9 cellular contexts compared by ENCODE assay signal in genomic region chr7:44491229-44491628, GRCh38. TPM values are rescaled to one million over a fixed set of nuclear protein-coding genes. Genes with fewer than 3 reads are reported as not detected.
DNase-seq lines count a peak whose midpoint lies in the region; FAIRE-seq and TF ChIP-seq lines count a peak whose summit lies in the region.
"Had no signal": no experiment of that assay in that cellular context is flagged by ENCODE, and none has a peak within 500 bp of the region (broad histone marks: within the 10 kb centered on the region; RNA-seq: fewer than 3 reads in every experiment).

No MANE protein-coding gene starts in this region.

- H3K9ac ChIP-seq in OCI-LY1 (ENCODE audit: low read length) = peak overlapping the region; percentile 74
- peak overlapping the region; percentile 58 to 94 (median 90); a peak in 6 of 7 replicates for H3K9ac ChIP-seq in H1 (replicated peaks in 1 of 4; ENCODE audit: extremely low read depth in 1 of 4, low read depth in 3 of 4, low read length in 3 of 4)

- H3K14ac ChIP-seq in H1 (ENCODE audit: insufficient read length) = no peak overlapping the region

- H2BK12ac ChIP-seq in H1 (ENCODE audit: low read depth, low read length) = no peak overlapping the region

- H3K27me3 Mint-ChIP-seq in CD8-positive, alpha-beta memory T cell = peaks cover 4 to 11% of the 10 kb centered on the region in 2 donors

- no peaks in the 10 kb centered on the region for H3K9me3 ChIP-seq in CD8-positive, alpha-beta memory T cell (ENCODE audit: low read length)
- H3K9me3 ChIP-seq in OCI-LY1 (ENCODE audit: low read length) = no peaks in the 10 kb centered on the region
- H3K9me3 ChIP-seq in H1 (ENCODE audit: insufficient read depth in 2 of 2, low read depth in 1 of 2, low read length in 1 of 2) = no peaks in the 10 kb centered on the region
- no peaks in the 10 kb centered on the region for H3K9me3 ChIP-seq in neutrophil

- peaks cover 36% of the 10 kb centered on the region for H3K4me1 ChIP-seq in CD8-positive, alpha-beta memory T cell (ENCODE audit: insufficient read depth, low read length)
- peaks cover 30% of the 10 kb centered on the region for H3K4me1 ChIP-seq in OCI-LY1 (ENCODE audit: insufficient read depth, low read length, severe bottlenecking)
- peaks cover 0 to 5% (median 1%) of the 10 kb centered on the region in 4 experiments; a peak in 2 of 7 replicates for H3K4me1 ChIP-seq in H1 (replicated peaks in 1 of 4; ENCODE audit: control insufficient read depth in 3 of 4, insufficient read depth in 4 of 4, low read length in 3 of 4)
- peaks cover 22 to 23% of the 10 kb centered on the region in 2 experiments for H3K4me1 ChIP-seq in neutrophil (ENCODE audit: control insufficient read depth in 1 of 2, insufficient read depth in 1 of 2, low read depth in 1 of 2, low read length in 1 of 2)

- H2AFZ ChIP-seq in OCI-LY1 (ENCODE audit: low read length) (peak overlapping the region; percentile 73; the same call in 1 of the 2 replicates), H1 (ENCODE audit: low read length) (peak overlapping the region; percentile 67; the same call in 1 of the 2 replicates)

- H3K4me3 ChIP-seq in CD8-positive, alpha-beta memory T cell (ENCODE audit: low read length) = peak overlapping the region; percentile 65
- H3K4me3 ChIP-seq in OCI-LY1 (ENCODE audit: low read depth, low read length, poor library complexity, severe bottlenecking) = peak overlapping the region; percentile 75
- H3K4me3 ChIP-seq in H1 (ENCODE audit: extremely low read depth in 1 of 4, insufficient read depth in 2 of 4, low read depth in 3 of 4, low read length in 4 of 4) = peak overlapping the region; percentile 91 to 96 (median 94)
- peak overlapping the region; percentile 75 to 94 for H3K4me3 ChIP-seq in neutrophil (ENCODE audit: low read depth in 1 of 2, low read length in 1 of 2)

- no peak for TF ChIP-seq POLR2A in H1 (IDR thresholded peaks at IDR 0.05; ENCODE audit: control extremely low read depth in 1 of 2, low read depth in 2 of 2, low read length in 2 of 2)

- no peak overlapping the region; the same call in 1 of the 2 replicates for H2BK5ac ChIP-seq in H1 (ENCODE audit: low read depth, low read length)

- H2BK15ac ChIP-seq in H1 (ENCODE audit: low read length) = no peak overlapping the region

- H3K79me2 ChIP-seq in OCI-LY1 (ENCODE audit: insufficient read depth, low read length) (peaks cover 34% of the 10 kb centered on the region), H1 (ENCODE audit: control insufficient read depth in 1 of 2, insufficient read depth in 2 of 2, low read length in 2 of 2) (peaks cover 9 to 35% of the 10 kb centered on the region in 2 experiments)

- H3K4me1 Mint-ChIP-seq in CD8-positive, alpha-beta memory T cell = peaks cover 36 to 42% (median 42%) of the 10 kb centered on the region in 3 donors

- H4K20me1 ChIP-seq in OCI-LY1 (ENCODE audit: insufficient read depth, low read length) = no peaks in the 10 kb centered on the region
- H4K20me1 ChIP-seq in H1 (replicated peaks in 1 of 2; ENCODE audit: control insufficient read depth in 1 of 2, insufficient read depth in 2 of 2, low read length in 2 of 2) = peaks cover 4 to 6% of the 10 kb centered on the region in 2 experiments

- no peak overlapping the region for H4K91ac ChIP-seq in H1 (replicated peaks; ENCODE audit: insufficient read length, low read length)

- H3K79me1 ChIP-seq in H1 (ENCODE audit: low read depth, low read length) = peaks cover 11% of the 10 kb centered on the region; the same call in 1 of the 2 replicates

- FAIRE-seq in H1 (lab: Jason Lieb, UNC) = no peak
- FAIRE-seq: TTC549 had no signal

- TF ChIP-seq RAD21 in H1 (IDR thresholded peaks at IDR 0.05 in 1 of 2, conservative IDR thresholded peaks at IDR 0.05 in 1 of 2; ENCODE audit: low read depth in 2 of 2, low read length in 2 of 2) = no peak

- peaks cover 0 to 18% (median 7%) of the 10 kb centered on the region in 3 donors for H3K36me3 Mint-ChIP-seq in CD8-positive, alpha-beta memory T cell

- no peak overlapping the region for H2BK20ac ChIP-seq in H1 (ENCODE audit: low read length)

- H3K4ac ChIP-seq in H1 (replicated peaks; ENCODE audit: insufficient read length, low read depth, low read length) = no peak overlapping the region

- 0 out of 2 replicates have a peak, but pooled peaks cover 7% of the 10 kb centered on the region for H3K23me2 ChIP-seq in H1 (ENCODE audit: low read depth, low read length)

- H2AK5ac ChIP-seq in H1 (ENCODE audit: low read depth, low read length) = no peak overlapping the region

- H3K23ac ChIP-seq in H1 (ENCODE audit: insufficient read length) = no peak overlapping the region

- no peaks in the 10 kb centered on the region for H3F3A ChIP-seq in OCI-LY1 (ENCODE audit: insufficient read depth, low read length)

- peak overlapping the region; percentile 99 for H3K27ac ChIP-seq in CD8-positive, alpha-beta memory T cell (ENCODE audit: low read depth, low read length)
- peak overlapping the region; percentile 87 for H3K27ac ChIP-seq in OCI-LY1 (ENCODE audit: low read depth, low read length, poor library complexity, severe bottlenecking)
- H3K27ac ChIP-seq in H1 (ENCODE audit: low read depth, low read length) = peak overlapping the region; percentile 91; the same call in 1 of the 2 replicates
- peak overlapping the region; percentile 90 for H3K27ac ChIP-seq in neutrophil

- H3K4me2 ChIP-seq in OCI-LY1 (ENCODE audit: low read length) (peak overlapping the region; percentile 80), H1 (ENCODE audit: insufficient read depth in 1 of 2, low read depth in 2 of 2, low read length in 2 of 2) (peak overlapping the region; percentile 72 to 76)

- CTCF ChIA-PET in CD8-positive, alpha-beta memory T cell (lab: Charles Lee) = interaction anchor here (1.1 to 2.9 kb wide), 4 partner anchors 63 to 428 kb away, joined by 3 to 13 read pairs (median 3); no protein-coding TSS in a partner anchor
- CTCF ChIA-PET in H1 (lab: Charles Lee; ENCODE audit: partially characterized antibody) = interaction anchor here (1.7 to 6.5 kb wide), 2 partner anchors 74 to 183 kb away, joined by 4 to 30 read pairs; no protein-coding TSS in a partner anchor

- no peak for TF ChIP-seq EP300 in H1 (IDR thresholded peaks at IDR 0.05; ENCODE audit: borderline replicate concordance in 1 of 2, low read depth in 2 of 2, low read length in 2 of 2)

- H3K27ac Mint-ChIP-seq in CD8-positive, alpha-beta memory T cell = peak overlapping the region; percentile 90 to 99 (median 93)

- TF ChIP-seq CTCF in OCI-LY1 (IDR thresholded peaks at IDR 0.05; ENCODE audit: low read length) (no peak), H1 (IDR thresholded peaks at IDR 0.05; ENCODE audit: control extremely low read depth in 1 of 3, insufficient read depth in 1 of 3, low read depth in 1 of 3, low read length in 3 of 3) (no peak), neutrophil (IDR thresholded peaks at IDR 0.05) (no peak)

- 10% methylated on average over 3 of the region's 3 CpGs; no CpG with 5 or more reads in 1 of the 2 experiments for WGBS in H1 (ENCODE audit: extremely low coverage in 1 of 2, insufficient coverage in 1 of 2, insufficient read length in 1 of 2, insufficient replicate concordance in 2 of 2, low coverage in 1 of 2, low lambda C conversion rate in 2 of 2, missing lambda C conversion rate in 1 of 2), 2 experiments

- H3K18ac ChIP-seq in H1 (ENCODE audit: extremely low read depth, low read length) = no peak overlapping the region

- no peak overlapping the region for H3K56ac ChIP-seq in H1 (replicated peaks; ENCODE audit: insufficient read length, low read depth, low read length)

- no peak overlapping the region for H2BK120ac ChIP-seq in H1 (replicated peaks; ENCODE audit: low read depth, low read length)

- no peak overlapping the region for H4K8ac ChIP-seq in H1 (ENCODE audit: extremely low read depth, insufficient read depth, low read length)

- peak overlapping the region; percentile 82 to 95 (median 88) for H3K4me3 Mint-ChIP-seq in CD8-positive, alpha-beta memory T cell

- no peak overlapping the region for H4K5ac ChIP-seq in H1 (ENCODE audit: insufficient read length, low read depth, low read length)

- H3K9me2 ChIP-seq in OCI-LY1 (ENCODE audit: low read depth, low read length) = no peaks in the 10 kb centered on the region

- no peaks in the 10 kb centered on the region for H3K27me3 ChIP-seq in CD8-positive, alpha-beta memory T cell (ENCODE audit: insufficient read depth, low read length, poor library complexity, severe bottlenecking)
- no peaks in the 10 kb centered on the region for H3K27me3 ChIP-seq in OCI-LY1 (ENCODE audit: insufficient read depth, low read length)
- H3K27me3 ChIP-seq in H1 (replicated peaks in 1 of 4; ENCODE audit: control insufficient read depth in 3 of 4, extremely low read depth in 1 of 4, insufficient read depth in 3 of 4, low read length in 3 of 4) = no peaks in the 10 kb centered on the region
- peaks cover 6% of the 10 kb centered on the region for H3K27me3 ChIP-seq in neutrophil

- H3K36me3 ChIP-seq in CD8-positive, alpha-beta memory T cell (ENCODE audit: insufficient read depth, low read length) = no peaks in the 10 kb centered on the region
- H3K36me3 ChIP-seq in OCI-LY1 (ENCODE audit: insufficient read depth, low read length) = peaks cover 14% of the 10 kb centered on the region
- H3K36me3 ChIP-seq in H1 (ENCODE audit: control insufficient read depth in 2 of 4, insufficient read depth in 4 of 4, low read length in 3 of 4) = no peaks in the 10 kb centered on the region
- H3K36me3 ChIP-seq in neutrophil = no peaks in the 10 kb centered on the region

- H3K9me3 Mint-ChIP-seq in CD8-positive, alpha-beta memory T cell = no peaks in the 10 kb centered on the region

- POLR2A ChIA-PET in CD8-positive, alpha-beta memory T cell (lab: Charles Lee) = interaction anchor here (0.6 to 2.6 kb wide), 5 partner anchors 30 to 447 kb away, joined by 3 to 29 read pairs (median 7); partner anchors contain the start of genes DBNL, DDX56 and H2AZ2
- POLR2A ChIA-PET in H1 (lab: Charles Lee; ENCODE audit: partially characterized antibody) = interaction anchor here (0.5 to 4.8 kb wide), 8 partner anchors 17 to 276 kb away, joined by 3 to 51 read pairs (median 4); partner anchors contain the start of gene TMED4

- no peak for DNase-seq in CD8-positive, alpha-beta memory T cell
- no peak for DNase-seq in H1 (ENCODE audit: low read depth in 1 of 2, low spot score in 2 of 2)
- DNase-seq in NCI-H345 (lab: John Stamatoyannopoulos, UW) = no peak
- no peak for DNase-seq in iPS-NIHi11 (ENCODE audit: low spot score)
- no peak for DNase-seq in NCI-H1417 treated with DMSO at 0.1 percent for 48 hours (lab: John Stamatoyannopoulos, UW)
- DNase-seq in stimulated activated naive CD4-positive, alpha-beta T cell (lab: John Stamatoyannopoulos, UW) = no peak

RNA-seq across cellular contexts. Expression of gene NUDCD3, which starts 0.8 kb away (rescaled TPM):
- total RNA-seq in CD8-positive, alpha-beta memory T cell = 10 to 100 TPM; 98.8 to 99.5 TPM
- polyA plus RNA-seq in CD8-positive, alpha-beta memory T cell = 72.0 TPM
- total RNA-seq in H1 (2021; fragmentation: NEBNext Ultra II Directional; extraction: Animal tissue kit (Norgen Biotek cat#: 25700)) = 83.8 and 93.7 TPM in 2 replicates
- 35.2 and 36.3 TPM in 2 replicates for polyA plus RNA-seq in H1 (2011; rRNA removed)
- polyA plus RNA-seq in H1 (2011; cell fraction: cytosol; rRNA removed) = 46.0 TPM
- polyA plus RNA-seq in H1 (2011; cell fraction: nucleus; rRNA removed) = 52.0 TPM
- polyA plus RNA-seq in H1 (2012, experiment 1 of 2) = 56.3 to 75.9 TPM (median 60.7 TPM) in 4 replicates
- 36.1 TPM for polyA plus RNA-seq in H1 (2012, experiment 2 of 2)
- 26.9 TPM for polyA plus RNA-seq in H1 (2013, experiment 1 of 2)
- polyA plus RNA-seq in H1 (2013, experiment 2 of 2) = 24.8 TPM
- 95.6 and 118 TPM in 2 replicates for polyA minus RNA-seq in H1 (2011; rRNA and poly(A)+ RNA removed)
- polyA minus RNA-seq in H1 (2011; cell fraction: cytosol; rRNA and poly(A)+ RNA removed) = 35.1 TPM
- 33.6 TPM for polyA minus RNA-seq in H1 (2011; cell fraction: nucleus; rRNA and poly(A)+ RNA removed)

RNA-seq across cellular contexts. Expression of gene NPC1L1, which starts 49.9 kb away (rescaled TPM):
- total RNA-seq in CD8-positive, alpha-beta memory T cell = not detected
- polyA plus RNA-seq in CD8-positive, alpha-beta memory T cell = not detected
- 0.06 TPM in 1 of 2 replicates, not detected in the other for total RNA-seq in H1 (2021; fragmentation: NEBNext Ultra II Directional; extraction: Animal tissue kit (Norgen Biotek cat#: 25700))
- polyA plus RNA-seq in H1 (2011; rRNA removed) = 0.14 and 0.21 TPM in 2 replicates
- polyA plus RNA-seq in H1 (2011; cell fraction: cytosol; rRNA removed) = 0.10 TPM
- 0.31 TPM for polyA plus RNA-seq in H1 (2011; cell fraction: nucleus; rRNA removed)
- 0.09 to 0.18 TPM (median 0.13 TPM) in 3 of 4 replicates, not detected in the other for polyA plus RNA-seq in H1 (2012, experiment 1 of 2)
- 0.05 TPM for polyA plus RNA-seq in H1 (2012, experiment 2 of 2)
- polyA plus RNA-seq in H1 (2013, experiment 1 of 2) = 0.16 TPM
- polyA plus RNA-seq in H1 (2013, experiment 2 of 2) = 0.13 TPM
- polyA minus RNA-seq in H1 (2011; rRNA and poly(A)+ RNA removed) = 0.06 and 0.22 TPM in 2 replicates
- not detected for polyA minus RNA-seq in H1 (2011; cell fraction: cytosol; rRNA and poly(A)+ RNA removed)
- not detected for polyA minus RNA-seq in H1 (2011; cell fraction: nucleus; rRNA and poly(A)+ RNA removed)
